Comparison of ENCODE assay signal across 9 cellular contexts in the genomic region with DNA sequence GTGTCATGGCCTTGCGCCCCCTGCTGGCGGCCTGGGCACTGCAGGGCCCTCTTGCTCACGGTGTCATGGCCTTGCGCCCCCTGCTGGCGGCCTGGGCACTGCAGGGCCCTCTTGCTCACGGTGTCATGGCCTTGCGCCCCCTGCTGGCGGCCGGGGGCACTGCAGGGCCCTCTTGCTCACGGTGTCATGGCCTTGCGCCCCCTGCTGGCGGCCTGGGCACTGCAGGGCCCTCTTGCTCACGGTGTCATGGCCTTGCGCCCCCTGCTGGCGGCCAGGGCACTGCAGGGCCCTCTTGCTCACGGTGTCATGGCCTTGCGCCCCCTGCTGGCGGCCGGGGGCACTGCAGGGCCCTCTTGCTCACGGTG. TPM values are rescaled to one million over a fixed set of nuclear protein-coding genes. Genes with fewer than 3 reads are reported as not detected.
DNase-seq lines count a peak whose midpoint lies in the region; ATAC-seq, FAIRE-seq and TF ChIP-seq lines count a peak whose summit lies in the region.
"Not testable (repeated sequence)": the region's sequence is repeated elsewhere in the genome, so short reads cannot be mapped to it uniquely, and the experiment has no call there.
"Had no signal": no experiment of that assay in that cellular context is flagged by ENCODE, and none has a peak within 500 bp of the region (broad histone marks: within the 10 kb centered on the region; RNA-seq: fewer than 3 reads in every experiment).

No MANE protein-coding gene starts in this region.

- H3K27me3 Mint-ChIP-seq in Calu3 (ENCODE audit: unreplicated experiment) (peaks cover 30% of the 10 kb centered on the region), chondrocyte (ENCODE audit: low read depth) (peaks cover 12% of the 10 kb centered on the region)
- peaks cover 12% of the 10 kb centered on the region for H3K27me3 Mint-ChIP-seq in T-helper 2 cell treated with Interferon-gamma antibody and Interleukin-4, amounts not matched to agents 5 μg/mL and 100 μg/mL, for 36 hours (ENCODE audit: low read depth)
- H3K27me3 Mint-ChIP-seq in activated T-helper 2 cell treated with anti-CD3 and anti-CD28 coated beads, Interferon-gamma antibody, Interleukin-2, Interleukin-4, amounts not matched to agents 10 μg/mL and 5 μg/mL and 100 μg/mL, durations not matched to agents 14 hours and 24 hours and 36 hours (ENCODE audit: low read depth): peaks cover 12% of the 10 kb centered on the region
- not testable (repeated sequence) for H3K27me3 Mint-ChIP-seq in neural progenitor cell (ENCODE audit: insufficient read depth, low read depth)

- ATAC-seq in HepG2: not testable (repeated sequence)

- not testable (repeated sequence) for H3F3A ChIP-seq in neural progenitor cell (ENCODE audit: low read depth)

- in situ Hi-C loops in HepG2 (cut with HindIII; ENCODE audit: extremely low pct_ligation_motif_present, low pct_unique_long_range_greater_than_20kb): not testable (repeated sequence)

- not testable (repeated sequence) for H2AFZ ChIP-seq in HepG2 (ENCODE audit: low read length); neural progenitor cell (replicated peaks)

- not testable (repeated sequence) for FAIRE-seq in HepG2 (lab: Jason Lieb, UNC)

- H3K79me2 ChIP-seq in HepG2 (ENCODE audit: insufficient read depth, low read length); neural progenitor cell (ENCODE audit: low read depth): not testable (repeated sequence)

- H4K20me1 ChIP-seq in HepG2 (ENCODE audit: insufficient read depth, low read length); neural progenitor cell (ENCODE audit: low read depth): not testable (repeated sequence)

- POLR2A ChIA-PET in HepG2 (lab: Yijun Ruan, JAX): not testable (repeated sequence)

- not testable (repeated sequence) for H3K36me3 ChIP-seq in HepG2 (replicated peaks in 1 of 2; ENCODE audit: control insufficient read depth in 1 of 2, insufficient read depth in 2 of 2, low read length in 2 of 2); neural progenitor cell; testis (ENCODE audit: low read depth, missing control alignments)

- H3K27ac Mint-ChIP-seq in Calu3 (ENCODE audit: unreplicated experiment); T-helper 2 cell treated with Interferon-gamma antibody and Interleukin-4, amounts not matched to agents 5 μg/mL and 100 μg/mL, for 36 hours; activated T-helper 2 cell treated with anti-CD3 and anti-CD28 coated beads, Interferon-gamma antibody, Interleukin-2, Interleukin-4, amounts not matched to agents 10 μg/mL and 5 μg/mL and 100 μg/mL, durations not matched to agents 14 hours and 24 hours and 36 hours; chondrocyte (ENCODE audit: unreplicated experiment); neural progenitor cell: not testable (repeated sequence)

- not testable (repeated sequence) for H3K4me3 ChIP-seq in HepG2 (replicated peaks in 1 of 3; ENCODE audit: insufficient read depth in 1 of 3, low read depth in 2 of 3, low read length in 3 of 3); neural progenitor cell; testis

- TF ChIP-seq RAD21 in HepG2 (CRISPR knock-in tag; IDR thresholded peaks at IDR 0.05): not testable (repeated sequence)

- not testable (repeated sequence) for H3K4me1 ChIP-seq in HepG2 (ENCODE audit: insufficient read depth, low read length); neural progenitor cell; testis

- not testable (repeated sequence) for H3K9ac ChIP-seq in HepG2 (ENCODE audit: insufficient read depth, low read depth, low read length); neural progenitor cell

- not testable (repeated sequence) for H3K9me3 Mint-ChIP-seq in Calu3 (ENCODE audit: low read depth, unreplicated experiment); T-helper 2 cell treated with Interferon-gamma antibody and Interleukin-4, amounts not matched to agents 5 μg/mL and 100 μg/mL, for 36 hours; activated T-helper 2 cell treated with anti-CD3 and anti-CD28 coated beads, Interferon-gamma antibody, Interleukin-2, Interleukin-4, amounts not matched to agents 10 μg/mL and 5 μg/mL and 100 μg/mL, durations not matched to agents 14 hours and 24 hours and 36 hours; chondrocyte (ENCODE audit: low read depth)
- peaks cover 12% of the 10 kb centered on the region for H3K9me3 Mint-ChIP-seq in neural progenitor cell

- H3K4me2 ChIP-seq in HepG2 (ENCODE audit: low read depth, low read length); neural progenitor cell: not testable (repeated sequence)

- WGBS in HepG2 (ENCODE audit: low lambda C conversion rate): no CpG with 5 or more reads among the region's 20 CpGs
- 73% methylated on average over 9 of the region's 20 CpGs; no CpG with 5 or more reads in 1 of the 2 donors for WGBS in testis, 2 donors

- intact Hi-C loops in Calu3 (cut with micrococcal nuclease; ENCODE audit: unreplicated experiment); activated T-helper 2 cell treated with anti-CD3 and anti-CD28 coated beads, Interferon-gamma antibody, Interleukin-2, Interleukin-4, amounts not matched to agents 10 μg/mL and 5 μg/mL and 100 μg/mL, durations not matched to agents 14 hours and 24 hours and 36 hours (cut with micrococcal nuclease); HepG2 (cut with micrococcal nuclease; ENCODE audit: unreplicated experiment); testis (cut with DNase I; ENCODE audit: low total_unique reads): not testable (repeated sequence)

- DNase-seq in Calu3; chondrocyte (ENCODE audit: low spot score); HepG2 (ENCODE audit: low spot score); neural progenitor cell (ENCODE audit: low spot score); testis: not testable (repeated sequence)
- DNase-seq in T-helper 2 cell treated with Interferon-gamma antibody and Interleukin-4, amounts not matched to agents 5 μg/mL and 100 μg/mL, for 36 hours (ENCODE audit: low spot score): peak; percentile 55
- peak; percentile 53 for DNase-seq in activated T-helper 2 cell treated with anti-CD3 and anti-CD28 coated beads, Interferon-gamma antibody, Interleukin-2, Interleukin-4, amounts not matched to agents 10 μg/mL and 5 μg/mL and 100 μg/mL, durations not matched to agents 14 hours and 24 hours and 36 hours (ENCODE audit: low spot score)

- not testable (repeated sequence) for H3K36me3 Mint-ChIP-seq in Calu3 (ENCODE audit: insufficient read depth, unreplicated experiment); T-helper 2 cell treated with Interferon-gamma antibody and Interleukin-4, amounts not matched to agents 5 μg/mL and 100 μg/mL, for 36 hours (ENCODE audit: low read depth); activated T-helper 2 cell treated with anti-CD3 and anti-CD28 coated beads, Interferon-gamma antibody, Interleukin-2, Interleukin-4, amounts not matched to agents 10 μg/mL and 5 μg/mL and 100 μg/mL, durations not matched to agents 14 hours and 24 hours and 36 hours (ENCODE audit: low read depth); chondrocyte (ENCODE audit: low read depth); neural progenitor cell

- not testable (repeated sequence) for TF ChIP-seq EP300 in HepG2 (IDR thresholded peaks at IDR 0.05; ENCODE audit: low read depth in 2 of 2, low read length in 2 of 2); HepG2 (CRISPR knock-in tag; IDR thresholded peaks at IDR 0.05; ENCODE audit: borderline replicate concordance)

- H3K4me3 Mint-ChIP-seq in Calu3 (ENCODE audit: low read depth, unreplicated experiment); T-helper 2 cell treated with Interferon-gamma antibody and Interleukin-4, amounts not matched to agents 5 μg/mL and 100 μg/mL, for 36 hours; activated T-helper 2 cell treated with anti-CD3 and anti-CD28 coated beads, Interferon-gamma antibody, Interleukin-2, Interleukin-4, amounts not matched to agents 10 μg/mL and 5 μg/mL and 100 μg/mL, durations not matched to agents 14 hours and 24 hours and 36 hours (ENCODE audit: low read depth); chondrocyte (ENCODE audit: unreplicated experiment); neural progenitor cell: not testable (repeated sequence)

- not testable (repeated sequence) for H3K4me1 Mint-ChIP-seq in Calu3 (ENCODE audit: low read depth, unreplicated experiment); T-helper 2 cell treated with Interferon-gamma antibody and Interleukin-4, amounts not matched to agents 5 μg/mL and 100 μg/mL, for 36 hours (ENCODE audit: low read depth); activated T-helper 2 cell treated with anti-CD3 and anti-CD28 coated beads, Interferon-gamma antibody, Interleukin-2, Interleukin-4, amounts not matched to agents 10 μg/mL and 5 μg/mL and 100 μg/mL, durations not matched to agents 14 hours and 24 hours and 36 hours (ENCODE audit: low read depth); chondrocyte (ENCODE audit: low read depth); neural progenitor cell

- H3K27ac ChIP-seq in HepG2 (ENCODE audit: extremely low read length, insufficient read depth, low read length); neural progenitor cell; testis: not testable (repeated sequence)

- TF ChIP-seq CTCF in Calu3 (IDR thresholded peaks at IDR 0.05; ENCODE audit: unreplicated experiment): peak; percentile 41
- peak; percentile 56 for TF ChIP-seq CTCF in chondrocyte (IDR thresholded peaks at IDR 0.05)
- TF ChIP-seq CTCF in HepG2 (CRISPR knock-in tag; IDR thresholded peaks at IDR 0.05): not testable (repeated sequence)
- TF ChIP-seq CTCF in neural progenitor cell (IDR thresholded peaks at IDR 0.05): peak; percentile 18
- peak in 2 of 3 experiments; percentile 19 to 20 for TF ChIP-seq CTCF in testis (IDR thresholded peaks at IDR 0.05)

- H3K27me3 ChIP-seq in HepG2 (ENCODE audit: control insufficient read depth in 1 of 2, insufficient read depth in 2 of 2, low read length in 2 of 2); neural progenitor cell; testis: not testable (repeated sequence)

- not testable (repeated sequence) for BruUV-seq in Calu3 (replicated peaks; lab: Mats Ljungman, UMichigan); HepG2 (replicated peaks; lab: Mats Ljungman, UMichigan)

- CTCF ChIA-PET in Calu3 (lab: Charles Lee); HepG2 (lab: Yijun Ruan, JAX; ENCODE audit: low intra/inter-chr PET ratio, low total read pairs): not testable (repeated sequence)

- H3K9me3 ChIP-seq in HepG2 (ENCODE audit: low read length); neural progenitor cell (ENCODE audit: low read depth); testis: not testable (repeated sequence)

- TF ChIP-seq POLR2A in HepG2 (IDR thresholded peaks at IDR 0.05; ENCODE audit: insufficient read depth in 1 of 2, low read depth in 2 of 2, low read length in 2 of 2); testis (IDR thresholded peaks at IDR 0.05): not testable (repeated sequence)

RNA-seq across cellular contexts. Expression of a gene that starts 47.3 kb away (rescaled TPM):
- total RNA-seq in Calu3 (2022) (0.32 and 0.35 TPM in 2 replicates), chondrocyte (not detected in 3 replicates), HepG2 (2016; rRNA removed; fragmentation: Illumina TruSeq; extraction: Trizol) (0.71 and 0.98 TPM in 2 replicates), neural progenitor cell (ENCODE audit: low replicate concordance) (0.36 and 0.62 TPM in 2 replicates), testis (1 to 10 TPM; 8.0 to 8.9 TPM)
- not detected in 2 replicates for total RNA-seq in activated T-helper 2 cell treated with anti-CD3 and anti-CD28 coated beads, Interferon-gamma antibody, Interleukin-2, Interleukin-4, amounts not matched to agents 10 μg/mL and 5 μg/mL and 100 μg/mL, durations not matched to agents 14 hours and 24 hours and 36 hours
- total RNA-seq in HepG2 (2016; cell fraction: cytosol; rRNA removed; fragmentation: Illumina TruSeq; extraction: Trizol; ENCODE audit: low read depth): 0.51 and 0.88 TPM in 2 replicates
- total RNA-seq in HepG2 (2016; cell fraction: insoluble cytoplasmic fraction; rRNA removed; fragmentation: Illumina TruSeq; extraction: Trizol): 0.71 and 0.74 TPM in 2 replicates
- total RNA-seq in HepG2 (2016; cell fraction: membrane; rRNA removed; fragmentation: Illumina TruSeq; extraction: Trizol): 1.3 and 1.4 TPM in 2 replicates
- not detected in 2 replicates for total RNA-seq in HepG2 (2016; cell fraction: nucleus; rRNA removed; fragmentation: Illumina TruSeq; extraction: Trizol)
- polyA plus RNA-seq in HepG2 (2011; rRNA removed) (4.4 and 6.7 TPM in 2 replicates), testis (ENCODE audit: insufficient read depth, low read depth, low replicate concordance) (5.7 TPM)
- polyA plus RNA-seq in HepG2 (2011; cell fraction: cytosol; rRNA removed): 2.2 and 6.5 TPM in 2 replicates
- polyA plus RNA-seq in HepG2 (2011; cell fraction: nucleus; rRNA removed): 5.7 and 15.2 TPM in 2 replicates
- 0.51 and 2.7 TPM in 2 replicates for polyA plus RNA-seq in HepG2 (2012)
- polyA plus RNA-seq in HepG2 (2016; cell fraction: cytosol; fragmentation: Illumina TruSeq; extraction: Trizol; ENCODE audit: low read depth): 0.77 and 1.1 TPM in 2 replicates
- 0.75 and 0.88 TPM in 2 replicates for polyA plus RNA-seq in HepG2 (2016; cell fraction: insoluble cytoplasmic fraction; fragmentation: Illumina TruSeq; extraction: Trizol; ENCODE audit: low read depth)
- 1.4 and 2.1 TPM in 2 replicates for polyA plus RNA-seq in HepG2 (2016; cell fraction: membrane; fragmentation: Illumina TruSeq; extraction: Trizol; ENCODE audit: low read depth)
- 2.2 and 2.4 TPM in 2 replicates for polyA plus RNA-seq in HepG2 (2016; cell fraction: nucleus; fragmentation: Illumina TruSeq; extraction: Trizol; ENCODE audit: insufficient read depth, low read depth)
- polyA minus RNA-seq in HepG2 (2011; rRNA and poly(A)+ RNA removed; ENCODE audit: low replicate concordance): 0.65 and 4.4 TPM in 2 replicates
- not detected in 2 replicates for polyA minus RNA-seq in HepG2 (2011; cell fraction: cytosol; rRNA and poly(A)+ RNA removed)
- 0.99 and 1.4 TPM in 2 replicates for polyA minus RNA-seq in HepG2 (2011; cell fraction: nucleus; rRNA and poly(A)+ RNA removed)
- total RNA-seq: CD8-positive, alpha-beta memory T cell; HT1080 had no signal
- polyA plus RNA-seq: CD8-positive, alpha-beta memory T cell had no signal
